In genomic region chr4:79498282-79498681, GRCh38 we compare ENCODE assay signal across 1 cellular context.
TF ChIP-seq lines count a peak whose summit lies in the region.

No MANE protein-coding gene starts in this region.

TF ChIP-seq in K562, 482 proteins besides CTCF, POLR2A, EP300 and RAD21 (continued from another document):
- TF ChIP-seq, protein P1, sequence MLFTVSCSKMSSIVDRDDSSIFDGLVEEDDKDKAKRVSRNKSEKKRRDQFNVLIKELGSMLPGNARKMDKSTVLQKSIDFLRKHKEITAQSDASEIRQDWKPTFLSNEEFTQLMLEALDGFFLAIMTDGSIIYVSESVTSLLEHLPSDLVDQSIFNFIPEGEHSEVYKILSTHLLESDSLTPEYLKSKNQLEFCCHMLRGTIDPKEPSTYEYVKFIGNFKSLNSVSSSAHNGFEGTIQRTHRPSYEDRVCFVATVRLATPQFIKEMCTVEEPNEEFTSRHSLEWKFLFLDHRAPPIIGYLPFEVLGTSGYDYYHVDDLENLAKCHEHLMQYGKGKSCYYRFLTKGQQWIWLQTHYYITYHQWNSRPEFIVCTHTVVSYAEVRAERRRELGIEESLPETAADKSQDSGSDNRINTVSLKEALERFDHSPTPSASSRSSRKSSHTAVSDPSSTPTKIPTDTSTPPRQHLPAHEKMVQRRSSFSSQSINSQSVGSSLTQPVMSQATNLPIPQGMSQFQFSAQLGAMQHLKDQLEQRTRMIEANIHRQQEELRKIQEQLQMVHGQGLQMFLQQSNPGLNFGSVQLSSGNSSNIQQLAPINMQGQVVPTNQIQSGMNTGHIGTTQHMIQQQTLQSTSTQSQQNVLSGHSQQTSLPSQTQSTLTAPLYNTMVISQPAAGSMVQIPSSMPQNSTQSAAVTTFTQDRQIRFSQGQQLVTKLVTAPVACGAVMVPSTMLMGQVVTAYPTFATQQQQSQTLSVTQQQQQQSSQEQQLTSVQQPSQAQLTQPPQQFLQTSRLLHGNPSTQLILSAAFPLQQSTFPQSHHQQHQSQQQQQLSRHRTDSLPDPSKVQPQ (CRISPR knock-in tag; IDR thresholded peaks at IDR 0.05; ENCODE audit: borderline replicate concordance): no peak
- TF ChIP-seq ATF2 (CRISPR knock-in tag; IDR thresholded peaks at IDR 0.05) (no peak), FOXJ2 (tag; IDR thresholded peaks at IDR 0.05) (no peak), ZNF449 (CRISPR knock-in tag; IDR thresholded peaks at IDR 0.05) (no peak), SIN3B (IDR thresholded peaks at IDR 0.05; ENCODE audit: low read depth) (no peak), PML (IDR thresholded peaks at IDR 0.05; ENCODE audit: low read length) (no peak), RFX5 (IDR thresholded peaks at IDR 0.05; ENCODE audit: low read depth, low read length) (no peak), ZNF75A (CRISPR knock-in tag; IDR thresholded peaks at IDR 0.05) (no peak)
